15 cellular contexts compared by ENCODE assay signal in genomic region chr12:31929140-31929526, GRCh38. TPM values are rescaled to one million over a fixed set of nuclear protein-coding genes. Genes with fewer than 3 reads are reported as not detected.
DNase-seq lines count a peak whose midpoint lies in the region; ATAC-seq and TF ChIP-seq lines count a peak whose summit lies in the region.
"Had no signal": no experiment of that assay in that cellular context is flagged by ENCODE, and none has a peak within 500 bp of the region (broad histone marks: within the 10 kb centered on the region; RNA-seq: fewer than 3 reads in every experiment).

No MANE protein-coding gene starts in this region.

- H3K27ac ChIP-seq in CD8-positive, alpha-beta memory T cell (ENCODE audit: low read depth, low read length): no peak overlapping the region
- H3K27ac ChIP-seq in suprapubic skin: no peak overlapping the region
- H3K27ac ChIP-seq: parathyroid adenoma, testis had no signal

- no peaks in the 10 kb centered on the region for H3K27me3 Mint-ChIP-seq in CD8-positive, alpha-beta memory T cell
- no peaks in the 10 kb centered on the region for H3K27me3 Mint-ChIP-seq in activated CD4-positive, alpha-beta memory T cell treated with anti-CD3 and anti-CD28 coated beads, Interleukin-2, amount 10 ng/mL, durations not matched to agents 7 days and 5 days
- H3K27me3 Mint-ChIP-seq in natural killer cell treated with Interleukin-12 subunit alpha and Interleukin-12 subunit beta and Interleukin-15 and Interleukin-18, amount 100 ng/mL, for 72 hours: no peaks in the 10 kb centered on the region

- H3K36me3 ChIP-seq in CD8-positive, alpha-beta memory T cell (ENCODE audit: insufficient read depth, low read length): no peaks in the 10 kb centered on the region
- no peaks in the 10 kb centered on the region for H3K36me3 ChIP-seq in suprapubic skin

- peaks cover 53% of the 10 kb centered on the region for H3K4me1 ChIP-seq in CD8-positive, alpha-beta memory T cell (ENCODE audit: insufficient read depth, low read length)
- H3K4me1 ChIP-seq in suprapubic skin: no peaks in the 10 kb centered on the region
- H3K4me1 ChIP-seq: parathyroid adenoma, testis had no signal

- peak overlapping the region; percentile 12 for H3K4me3 ChIP-seq in CD8-positive, alpha-beta memory T cell (ENCODE audit: low read length)
- no peak overlapping the region for H3K4me3 ChIP-seq in suprapubic skin
- H3K4me3 ChIP-seq: testis had no signal

- POLR2A ChIA-PET in CD8-positive, alpha-beta memory T cell (lab: Charles Lee): interaction anchor here (1.0 to 1.1 kb wide), 2 partner anchors 33 to 180 kb away, joined by 6 to 12 read pairs; no protein-coding TSS in a partner anchor
- POLR2A ChIA-PET in activated CD4-positive, alpha-beta memory T cell treated with anti-CD3 and anti-CD28 coated beads, Interleukin-2, amount 10 ng/mL, durations not matched to agents 7 days and 5 days (lab: Charles Lee): interaction anchor here (1.0 to 1.8 kb wide), 7 partner anchors 30 to 200 kb away, joined by 3 to 17 read pairs (median 5); partner anchors contain the start of genes AMN1 and RESF1

- H3K36me3 Mint-ChIP-seq in CD8-positive, alpha-beta memory T cell: peaks cover 0 to 10% (median 3%) of the 10 kb centered on the region in 3 donors
- H3K36me3 Mint-ChIP-seq in activated CD4-positive, alpha-beta memory T cell treated with anti-CD3 and anti-CD28 coated beads, Interleukin-2, amount 10 ng/mL, durations not matched to agents 7 days and 5 days (ENCODE audit: low read depth): peaks cover 52% of the 10 kb centered on the region
- peaks cover 10% of the 10 kb centered on the region for H3K36me3 Mint-ChIP-seq in natural killer cell treated with Interleukin-12 subunit alpha and Interleukin-12 subunit beta and Interleukin-15 and Interleukin-18, amount 100 ng/mL, for 72 hours

- H3K27ac Mint-ChIP-seq in CD8-positive, alpha-beta memory T cell: peak overlapping the region; percentile 82 to 98 (median 97)
- peak overlapping the region; percentile 95 for H3K27ac Mint-ChIP-seq in activated CD4-positive, alpha-beta memory T cell treated with anti-CD3 and anti-CD28 coated beads, Interleukin-2, amount 10 ng/mL, durations not matched to agents 7 days and 5 days
- H3K27ac Mint-ChIP-seq in natural killer cell treated with Interleukin-12 subunit alpha and Interleukin-12 subunit beta and Interleukin-15 and Interleukin-18, amount 100 ng/mL, for 72 hours: peak overlapping the region; percentile 23 to 30

- H3K27me3 ChIP-seq in CD8-positive, alpha-beta memory T cell (ENCODE audit: insufficient read depth, low read length, poor library complexity, severe bottlenecking): no peaks in the 10 kb centered on the region
- no peaks in the 10 kb centered on the region for H3K27me3 ChIP-seq in suprapubic skin
- H3K27me3 ChIP-seq: testis had no signal

- TF ChIP-seq POLR2A in suprapubic skin (IDR thresholded peaks at IDR 0.05): no peak

- no peak for DNase-seq in CD8-positive, alpha-beta memory T cell
- DNase-seq in activated CD4-positive, alpha-beta memory T cell treated with anti-CD3 and anti-CD28 coated beads, Interleukin-2, amount 10 ng/mL, durations not matched to agents 7 days and 5 days: no peak
- DNase-seq in natural killer cell treated with Interleukin-12 subunit alpha and Interleukin-12 subunit beta and Interleukin-15 and Interleukin-18, amount 100 ng/mL, for 72 hours (ENCODE audit: low spot score): no peak
- DNase-seq in stimulated activated naive CD4-positive, alpha-beta T cell (lab: John Stamatoyannopoulos, UW): no peak
- DNase-seq in suprapubic skin (ENCODE audit: low spot score in 2 of 2) (no peak), activated gamma-delta T cell (lab: John Stamatoyannopoulos, UW) (no peak), cerebellar cortex (ENCODE audit: low spot score) (no peak)
- DNase-seq: C1 segment of cervical spinal cord, GF-D8, NCI-H1436 treated with DMSO at 0.1 percent for 48 hours, NCI-H69, Right ventricle myocardium superior, testis had no signal

- peaks cover 0 to 9% (median 3%) of the 10 kb centered on the region in 5 donors for H3K9me3 Mint-ChIP-seq in CD8-positive, alpha-beta memory T cell
- peaks cover 27% of the 10 kb centered on the region for H3K9me3 Mint-ChIP-seq in activated CD4-positive, alpha-beta memory T cell treated with anti-CD3 and anti-CD28 coated beads, Interleukin-2, amount 10 ng/mL, durations not matched to agents 7 days and 5 days
- peaks cover 7% of the 10 kb centered on the region for H3K9me3 Mint-ChIP-seq in natural killer cell treated with Interleukin-12 subunit alpha and Interleukin-12 subunit beta and Interleukin-15 and Interleukin-18, amount 100 ng/mL, for 72 hours

- H3K9me3 ChIP-seq in CD8-positive, alpha-beta memory T cell (ENCODE audit: low read length): no peaks in the 10 kb centered on the region
- H3K9me3 ChIP-seq in suprapubic skin: no peaks in the 10 kb centered on the region
- H3K9me3 ChIP-seq: testis had no signal

- CTCF ChIA-PET in CD8-positive, alpha-beta memory T cell (lab: Charles Lee): interaction anchor here (0.9 to 1.5 kb wide), 4 partner anchors 25 to 39 kb away, joined by 3 to 4 read pairs (median 3); partner anchors contain the start of gene RESF1
- CTCF ChIA-PET in activated CD4-positive, alpha-beta memory T cell treated with anti-CD3 and anti-CD28 coated beads, Interleukin-2, amount 10 ng/mL, durations not matched to agents 7 days and 5 days (lab: Charles Lee): interaction anchor here (1.1 to 1.7 kb wide), 3 partner anchors 32 to 33 kb away, joined by 3 to 7 read pairs (median 4); no protein-coding TSS in a partner anchor

- H3K4me3 Mint-ChIP-seq in CD8-positive, alpha-beta memory T cell: peak overlapping the region; percentile 72 to 94 (median 89)
- H3K4me3 Mint-ChIP-seq in activated CD4-positive, alpha-beta memory T cell treated with anti-CD3 and anti-CD28 coated beads, Interleukin-2, amount 10 ng/mL, durations not matched to agents 7 days and 5 days: peak overlapping the region; percentile 72
- peak overlapping the region; percentile 67 for H3K4me3 Mint-ChIP-seq in natural killer cell treated with Interleukin-12 subunit alpha and Interleukin-12 subunit beta and Interleukin-15 and Interleukin-18, amount 100 ng/mL, for 72 hours

- peak; percentile 21 for ATAC-seq in HG02642 (IDR thresholded peaks at IDR 0.05; ENCODE audit: poor library complexity, unreplicated experiment)
- no peak for ATAC-seq in natural killer cell treated with Interleukin-12 subunit alpha and Interleukin-12 subunit beta and Interleukin-15 and Interleukin-18, amount 100 ng/mL, for 72 hours

- WGBS in suprapubic skin: 90% methylated on average over 4 of the region's 4 CpGs

- no peak for TF ChIP-seq CTCF in suprapubic skin (IDR thresholded peaks at IDR 0.05)

- TF ChIP-seq EP300 in suprapubic skin (IDR thresholded peaks at IDR 0.05): no peak

- peaks cover 61 to 69% (median 69%) of the 10 kb centered on the region in 3 donors for H3K4me1 Mint-ChIP-seq in CD8-positive, alpha-beta memory T cell
- H3K4me1 Mint-ChIP-seq in activated CD4-positive, alpha-beta memory T cell treated with anti-CD3 and anti-CD28 coated beads, Interleukin-2, amount 10 ng/mL, durations not matched to agents 7 days and 5 days: peaks cover 42% of the 10 kb centered on the region
- H3K4me1 Mint-ChIP-seq in natural killer cell treated with Interleukin-12 subunit alpha and Interleukin-12 subunit beta and Interleukin-15 and Interleukin-18, amount 100 ng/mL, for 72 hours (ENCODE audit: low read depth in 2 of 2): peaks cover 36 to 38% of the 10 kb centered on the region in 2 donors

RNA-seq across cellular contexts. Expression of gene RESF1, which starts 30.1 kb away (rescaled TPM):
- 10 to 100 TPM; 90.5 to 90.9 TPM for total RNA-seq in CD8-positive, alpha-beta memory T cell
- polyA plus RNA-seq in CD8-positive, alpha-beta memory T cell: 313 TPM
- 100 to 1,000 TPM; 152 to 154 TPM for total RNA-seq in activated CD4-positive, alpha-beta memory T cell treated with anti-CD3 and anti-CD28 coated beads, Interleukin-2, amount 10 ng/mL, durations not matched to agents 7 days and 5 days
- total RNA-seq in natural killer cell treated with Interleukin-12 subunit alpha and Interleukin-12 subunit beta and Interleukin-15 and Interleukin-18, amount 100 ng/mL, for 72 hours: 100 to 1,000 TPM in 1 of 2 donors, 10 to 100 TPM in 1; 71.7 to 107 TPM
- total RNA-seq in suprapubic skin: 100 to 1,000 TPM in 1 of 4 donors, 10 to 100 TPM in 3; 58.0 to 115 (median 69.8) TPM

Comparison
In these comparisons a context has a peak if more than half of its experiments do, and no peak if none do; other contexts are left out.
1. H3K27ac Mint-ChIP-seq: peak in every context shown above with its lines; median percentile 97 in CD8-positive, alpha-beta memory T cell; 95 in activated CD4-positive, alpha-beta memory T cell treated with anti-CD3 and anti-CD28 coated beads, Interleukin-2, amount 10 ng/mL, durations not matched to agents 7 days and 5 days; 26 in natural killer cell treated with Interleukin-12 subunit alpha and Interleukin-12 subunit beta and Interleukin-15 and Interleukin-18, amount 100 ng/mL, for 72 hours.